20 cellular contexts compared by ENCODE assay signal in the genomic region with DNA sequence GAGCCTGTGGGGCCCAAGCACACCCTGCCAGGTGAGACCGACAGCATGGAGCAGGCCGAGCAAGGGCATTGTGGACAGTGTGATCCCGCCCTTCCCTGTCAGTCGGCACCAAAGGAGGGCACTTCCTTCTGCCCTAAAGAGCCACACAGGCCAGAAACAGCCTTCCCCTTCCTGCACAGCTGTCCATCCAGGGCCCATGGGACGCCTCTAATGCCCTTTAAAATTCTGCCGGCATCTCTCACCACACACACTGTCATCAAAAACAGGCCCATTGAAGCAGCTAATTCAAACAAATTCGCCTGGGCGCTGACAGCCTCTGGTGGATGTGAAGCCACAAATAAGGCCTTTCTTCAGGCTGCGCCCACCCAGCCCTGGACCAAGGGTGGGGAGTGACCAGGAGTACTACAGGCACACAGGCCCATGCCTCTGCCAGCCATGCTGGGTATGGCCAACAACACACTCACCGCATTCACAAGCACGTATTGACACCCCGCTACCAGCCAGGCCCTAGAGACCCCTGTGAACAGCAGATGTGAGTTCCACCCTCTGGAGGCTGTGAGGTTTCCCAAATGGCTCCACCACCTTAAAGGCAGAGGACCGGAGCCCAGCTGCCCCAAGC. TPM values are rescaled to one million over a fixed set of nuclear protein-coding genes. Genes with fewer than 3 reads are reported as not detected.
"Had no signal": no experiment of that assay in that cellular context is flagged by ENCODE, and none has a peak within 500 bp of the region (broad histone marks: within the 10 kb centered on the region; RNA-seq: fewer than 3 reads in every experiment).

No MANE protein-coding gene starts in this region.

- FAIRE-seq: frontal cortex had no signal

- H3K4me1 Mint-ChIP-seq: activated naive CD8-positive, alpha-beta T cell treated with anti-CD3 and anti-CD28 coated beads for 36 hours; mesothelial cell of epicardium; naive B cell; stimulated activated naive CD8-positive, alpha-beta T cell treated with anti-CD3 and anti-CD28 coated beads, Interleukin-15, amount 100 ng/mL, for 72 hours had no signal

- H3K36me3 ChIP-seq: brain microvascular endothelial cell, heart right ventricle, lower lobe of right lung, upper lobe of left lung had no signal

- H3K27me3 Mint-ChIP-seq: activated naive CD8-positive, alpha-beta T cell treated with anti-CD3 and anti-CD28 coated beads for 36 hours had no signal

- H3K9me3 ChIP-seq: heart right ventricle, lower lobe of right lung, upper lobe of left lung had no signal

- H3K27ac ChIP-seq: brain microvascular endothelial cell, epithelial cell of prostate, heart right ventricle, lower lobe of right lung, upper lobe of left lung had no signal

- H3K4me1 ChIP-seq: heart right ventricle, lower lobe of right lung had no signal

- H3K9me3 Mint-ChIP-seq: activated naive CD8-positive, alpha-beta T cell treated with anti-CD3 and anti-CD28 coated beads for 36 hours; effector memory CD8-positive, alpha-beta T cell; mesothelial cell of epicardium; naive B cell; stimulated activated naive CD8-positive, alpha-beta T cell treated with anti-CD3 and anti-CD28 coated beads, Interleukin-15, amount 100 ng/mL, for 72 hours; T-helper 2 cell treated with Interferon-gamma antibody and Interleukin-4, amounts not matched to agents 5 μg/mL and 100 μg/mL, for 36 hours had no signal

- H3K4me3 Mint-ChIP-seq: activated naive CD8-positive, alpha-beta T cell treated with anti-CD3 and anti-CD28 coated beads for 36 hours; effector memory CD8-positive, alpha-beta T cell; mesothelial cell of epicardium; naive B cell; stimulated activated naive CD8-positive, alpha-beta T cell treated with anti-CD3 and anti-CD28 coated beads, Interleukin-15, amount 100 ng/mL, for 72 hours; T-helper 2 cell treated with Interferon-gamma antibody and Interleukin-4, amounts not matched to agents 5 μg/mL and 100 μg/mL, for 36 hours had no signal

- H3K27ac Mint-ChIP-seq: activated naive CD8-positive, alpha-beta T cell treated with anti-CD3 and anti-CD28 coated beads for 36 hours; effector memory CD8-positive, alpha-beta T cell; mesothelial cell of epicardium; naive B cell; stimulated activated naive CD8-positive, alpha-beta T cell treated with anti-CD3 and anti-CD28 coated beads, Interleukin-15, amount 100 ng/mL, for 72 hours; T-helper 2 cell treated with Interferon-gamma antibody and Interleukin-4, amounts not matched to agents 5 μg/mL and 100 μg/mL, for 36 hours had no signal

- ATAC-seq: activated CD4-positive, CD25-positive, alpha-beta regulatory T cell treated with anti-CD3 and anti-CD28 coated beads, Interleukin-2, amount 50 U/mL, for 24 hours; effector memory CD8-positive, alpha-beta T cell; left colon; lower lobe of right lung; stimulated activated naive CD8-positive, alpha-beta T cell treated with anti-CD3 and anti-CD28 coated beads, Interleukin-15, amount 100 ng/mL, for 72 hours had no signal

- DNase-seq: activated CD4-positive, alpha-beta T cell treated with anti-CD3 and anti-CD28 coated beads, Interleukin-2, amount 50 U/mL, for 1 hour; activated CD8-positive, alpha-beta memory T cell treated with anti-CD3 and anti-CD28 coated beads for 24 hours; activated gamma-delta T cell treated with Interleukin-2 at 50 U/mL for 16 hours; activated naive CD8-positive, alpha-beta T cell treated with anti-CD3 and anti-CD28 coated beads for 36 hours; brain microvascular endothelial cell; cortex of kidney; effector memory CD8-positive, alpha-beta T cell; heart right ventricle; left colon; lower lobe of right lung; naive B cell; right cardiac atrium; stimulated activated naive CD8-positive, alpha-beta T cell treated with anti-CD3 and anti-CD28 coated beads, Interleukin-15, amount 100 ng/mL, for 72 hours had no signal

- H3K36me3 Mint-ChIP-seq: activated naive CD8-positive, alpha-beta T cell treated with anti-CD3 and anti-CD28 coated beads for 36 hours; mesothelial cell of epicardium; naive B cell had no signal

- H3K4me2 ChIP-seq: smooth muscle cell had no signal

- H3K4me3 ChIP-seq: heart right ventricle, lower lobe of right lung, smooth muscle cell, upper lobe of left lung had no signal

- H3K27me3 ChIP-seq: brain microvascular endothelial cell, upper lobe of left lung had no signal

RNA-seq across cellular contexts. Expression of a gene that starts 54.6 kb away (rescaled TPM):
- total RNA-seq: smooth muscle cell had no signal
